8 cellular contexts compared by ENCODE assay signal in the genomic region with DNA sequence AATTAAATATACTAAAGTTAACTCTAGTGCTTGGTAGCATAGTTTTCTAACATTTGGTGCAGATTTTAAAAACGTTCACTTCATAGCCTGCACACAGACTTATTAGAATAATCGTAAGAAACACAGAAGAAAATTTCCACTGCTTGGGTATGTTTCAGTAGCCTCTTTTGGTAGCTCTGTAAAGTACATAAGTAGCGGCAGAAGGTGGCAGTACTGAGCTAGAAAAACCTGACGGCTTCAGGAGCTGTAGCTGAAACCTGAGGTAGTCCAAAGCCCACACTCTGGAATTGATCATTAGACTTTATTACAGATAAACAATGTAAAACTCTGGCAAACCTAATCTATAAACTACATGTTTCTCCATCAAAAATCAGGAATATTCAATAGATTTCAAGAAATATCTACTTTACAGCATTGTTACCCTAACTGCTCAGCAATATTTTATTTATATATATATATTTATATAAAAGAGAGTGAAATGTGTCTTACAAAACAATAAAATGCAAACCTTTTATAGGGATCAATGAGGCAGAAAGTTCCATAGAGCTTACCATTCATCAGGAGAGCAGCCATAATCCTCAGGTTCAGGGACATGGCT.
DNase-seq lines count a peak whose midpoint lies in the region; ATAC-seq and TF ChIP-seq lines count a peak whose summit lies in the region.

No MANE protein-coding gene starts in this region.

- peak; percentile 56 for TF ChIP-seq CTCF in lung (IDR thresholded peaks at IDR 0.05; ENCODE audit: control extremely low read depth, extremely low read depth)

- no peaks in the 10 kb centered on the region for H3K27me3 ChIP-seq in lung (ENCODE audit: control insufficient read depth, insufficient read depth)

- H3K36me3 ChIP-seq in lung (ENCODE audit: control insufficient read depth in 2 of 2, insufficient read depth in 2 of 2, low read length in 2 of 2): peaks cover 0 to 1% of the 10 kb centered on the region in 2 donors

- H3K4me3 ChIP-seq in lung: no peak overlapping the region

- H3K27ac ChIP-seq in lung (ENCODE audit: low read depth in 1 of 2, low read length in 1 of 2): no peak overlapping the region

- peak; percentile 70 for DNase-seq in CD1c-positive myeloid dendritic cell (ENCODE audit: extremely low spot score)
- peak; percentile 17 for DNase-seq in GM19240 (ENCODE audit: insufficient read length, low spot score)
- DNase-seq in NCI-H446 (lab: John Stamatoyannopoulos, UW): peak; percentile 61 to 75
- peak; percentile 55 to 76 for DNase-seq in activated CD4-positive, alpha-beta T cell treated with anti-CD3 and anti-CD28 coated beads for 4 hours
- DNase-seq in dermis microvascular lymphatic vessel endothelial cell (ENCODE audit: low read depth in 2 of 2): peak; percentile 70 to 77
- peak; percentile 70 for DNase-seq in lung (ENCODE audit: low spot score)
- peak; percentile 22 to 34 for DNase-seq in stimulated activated CD8-positive, alpha-beta memory T cell treated with anti-CD3 and anti-CD28 coated beads, Interleukin-15, amount 100 ng/mL, for 48 hours (ENCODE audit: low read depth in 2 of 2)

- H3K4me1 ChIP-seq in lung (ENCODE audit: control insufficient read depth in 2 of 2, insufficient read depth in 2 of 2, low read length in 2 of 2): peaks cover 0 to 9% of the 10 kb centered on the region in 2 donors

- H3K9me3 ChIP-seq in lung (ENCODE audit: control insufficient read depth in 2 of 2, insufficient read depth in 1 of 2, low read length in 1 of 2): no peaks in the 10 kb centered on the region

- 6% methylated on average over 4 of the region's 4 CpGs for WGBS in lung, 2 donors

- ATAC-seq in HG03354 (IDR thresholded peaks at IDR 0.05; ENCODE audit: poor library complexity, severe bottlenecking, unreplicated experiment) (peak; percentile 95), lung (ENCODE audit: insufficient read depth, low FRiP score) (peak; percentile 69)

Comparison
In these comparisons a context has a peak if more than half of its experiments do, and no peak if none do; other contexts are left out.
1. DNase-seq: peak in every context shown above with its lines; median percentile 74 in dermis microvascular lymphatic vessel endothelial cell; 70 in CD1c-positive myeloid dendritic cell; 70 in lung; 68 in NCI-H446; 66 in activated CD4-positive, alpha-beta T cell treated with anti-CD3 and anti-CD28 coated beads for 4 hours; 28 in stimulated activated CD8-positive, alpha-beta memory T cell treated with anti-CD3 and anti-CD28 coated beads, Interleukin-15, amount 100 ng/mL, for 48 hours; 17 in GM19240.